In the genomic region with DNA sequence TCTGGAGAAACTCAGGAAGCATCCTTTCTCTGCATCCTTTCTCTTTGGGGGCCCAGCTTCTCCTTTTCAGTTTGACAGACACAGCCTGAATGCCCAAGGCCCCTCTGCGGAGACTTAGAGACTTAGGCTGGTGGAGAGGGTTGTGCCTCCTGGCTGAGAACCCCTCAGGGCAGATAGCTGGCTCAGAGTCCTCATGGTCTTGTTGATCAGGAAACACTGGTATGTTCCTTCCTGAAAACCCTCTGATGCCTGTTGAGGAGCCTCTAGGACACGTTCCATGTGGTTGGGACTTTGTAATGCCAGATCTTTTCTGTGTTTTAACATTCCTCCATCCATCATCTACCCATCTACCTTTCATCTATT, we compare ENCODE assay signal across 26 cellular contexts. TPM values are rescaled to one million over a fixed set of nuclear protein-coding genes. Genes with fewer than 3 reads are reported as not detected.
DNase-seq lines count a peak whose midpoint lies in the region; ATAC-seq and TF ChIP-seq lines count a peak whose summit lies in the region.
"Had no signal": no experiment of that assay in that cellular context is flagged by ENCODE, and none has a peak within 500 bp of the region (broad histone marks: within the 10 kb centered on the region; RNA-seq: fewer than 3 reads in every experiment).

No MANE protein-coding gene starts in this region.

- H3K4me1 ChIP-seq in DND-41 (ENCODE audit: insufficient read depth, low read length) (no peaks in the 10 kb centered on the region), NT2/D1 (ENCODE audit: insufficient read depth, insufficient read length) (peaks cover 26% of the 10 kb centered on the region)

- no peak for TF ChIP-seq CTCF in DND-41 (IDR thresholded peaks at IDR 0.05; ENCODE audit: borderline replicate concordance, extremely low read depth, low read length, poor library complexity, severe bottlenecking)

- H3K4me3 Mint-ChIP-seq in immature natural killer cell, result no peak overlapping the region
- no peak overlapping the region for H3K4me3 Mint-ChIP-seq in stimulated activated effector memory CD8-positive, alpha-beta T cell treated with anti-CD3 and anti-CD28 coated beads, Interleukin-12 subunit alpha, Interleukin-12 subunit beta, amount 100 ng/mL, for 72 hours
- H3K4me3 Mint-ChIP-seq in activated naive CD8-positive, alpha-beta T cell treated with anti-CD3 and anti-CD28 coated beads, Interleukin-2, amount 50 U/mL, for 24 hours, result no peak overlapping the region
- H3K4me3 Mint-ChIP-seq: CD14-positive monocyte; CD8-positive, alpha-beta memory T cell; H9 had no signal

- no peak overlapping the region for H3K4me2 ChIP-seq in DND-41 (ENCODE audit: insufficient read depth, low read length)
- H3K4me2 ChIP-seq: PC-9 had no signal

- H3K79me2 ChIP-seq in DND-41 (ENCODE audit: insufficient read depth, low read length), result peaks cover 85% of the 10 kb centered on the region

- H3K27me3 Mint-ChIP-seq in immature natural killer cell (ENCODE audit: low read depth in 3 of 3), result peaks cover 0 to 4% (median 3%) of the 10 kb centered on the region in 3 donors
- no peaks in the 10 kb centered on the region for H3K27me3 Mint-ChIP-seq in activated naive CD8-positive, alpha-beta T cell treated with anti-CD3 and anti-CD28 coated beads, Interleukin-2, amount 50 U/mL, for 24 hours
- H3K27me3 Mint-ChIP-seq: CD8-positive, alpha-beta memory T cell had no signal

- ATAC-seq in DND-41 (ENCODE audit: insufficient read depth, low read depth), result no peak
- ATAC-seq in stimulated activated effector memory CD8-positive, alpha-beta T cell treated with anti-CD3 and anti-CD28 coated beads, Interleukin-12 subunit alpha, Interleukin-12 subunit beta, amount 100 ng/mL, for 72 hours, result no peak
- no peak for ATAC-seq in activated naive CD8-positive, alpha-beta T cell treated with anti-CD3 and anti-CD28 coated beads, Interleukin-2, amount 50 U/mL, for 24 hours
- ATAC-seq: GM12878 had no signal

- peaks cover 0 to 9% (median 0%) of the 10 kb centered on the region in 3 donors for H3K36me3 Mint-ChIP-seq in immature natural killer cell
- H3K36me3 Mint-ChIP-seq in stimulated activated effector memory CD8-positive, alpha-beta T cell treated with anti-CD3 and anti-CD28 coated beads, Interleukin-12 subunit alpha, Interleukin-12 subunit beta, amount 100 ng/mL, for 72 hours, result peaks cover 11% of the 10 kb centered on the region
- H3K36me3 Mint-ChIP-seq in activated naive CD8-positive, alpha-beta T cell treated with anti-CD3 and anti-CD28 coated beads, Interleukin-2, amount 50 U/mL, for 24 hours (ENCODE audit: low read depth), result peaks cover 2% of the 10 kb centered on the region

- peaks cover 64 to 77% of the 10 kb centered on the region in 2 donors for H3K4me1 Mint-ChIP-seq in immature natural killer cell
- H3K4me1 Mint-ChIP-seq in stimulated activated effector memory CD8-positive, alpha-beta T cell treated with anti-CD3 and anti-CD28 coated beads, Interleukin-12 subunit alpha, Interleukin-12 subunit beta, amount 100 ng/mL, for 72 hours, result peaks cover 53% of the 10 kb centered on the region
- H3K4me1 Mint-ChIP-seq in activated naive CD8-positive, alpha-beta T cell treated with anti-CD3 and anti-CD28 coated beads, Interleukin-2, amount 50 U/mL, for 24 hours, result peaks cover 15% of the 10 kb centered on the region

- H3K27me3 ChIP-seq in DND-41 (ENCODE audit: insufficient read depth, low read length, poor library complexity) (no peaks in the 10 kb centered on the region), NT2/D1 (ENCODE audit: insufficient read depth, insufficient read length) (no peaks in the 10 kb centered on the region)
- H3K27me3 ChIP-seq: MG63 had no signal

- H3K36me3 ChIP-seq in DND-41 (ENCODE audit: insufficient read depth, low read length), result peaks cover 16% of the 10 kb centered on the region; the same call in 1 of the 2 replicates
- H3K36me3 ChIP-seq in NT2/D1 (ENCODE audit: insufficient read depth, insufficient read length, low read length), result peaks cover 5% of the 10 kb centered on the region
- H3K36me3 ChIP-seq: MG63 had no signal

- peak overlapping the region in 5 of 6 donors; percentile 7 to 83 (median 21) for H3K27ac Mint-ChIP-seq in immature natural killer cell
- peak overlapping the region; percentile 57 for H3K27ac Mint-ChIP-seq in stimulated activated effector memory CD8-positive, alpha-beta T cell treated with anti-CD3 and anti-CD28 coated beads, Interleukin-12 subunit alpha, Interleukin-12 subunit beta, amount 100 ng/mL, for 72 hours
- no peak overlapping the region for H3K27ac Mint-ChIP-seq in activated naive CD8-positive, alpha-beta T cell treated with anti-CD3 and anti-CD28 coated beads, Interleukin-2, amount 50 U/mL, for 24 hours

- no peaks in the 10 kb centered on the region for H3K9me3 Mint-ChIP-seq in immature natural killer cell
- no peaks in the 10 kb centered on the region for H3K9me3 Mint-ChIP-seq in stimulated activated effector memory CD8-positive, alpha-beta T cell treated with anti-CD3 and anti-CD28 coated beads, Interleukin-12 subunit alpha, Interleukin-12 subunit beta, amount 100 ng/mL, for 72 hours
- H3K9me3 Mint-ChIP-seq in activated naive CD8-positive, alpha-beta T cell treated with anti-CD3 and anti-CD28 coated beads, Interleukin-2, amount 50 U/mL, for 24 hours, result no peaks in the 10 kb centered on the region
- H3K9me3 Mint-ChIP-seq: CD8-positive, alpha-beta memory T cell; H9 had no signal

- DNase-seq in DND-41 (no peak), NT2/D1 (ENCODE audit: low read depth, low spot score) (no peak), immature natural killer cell (no peak), amniotic stem cell (lab: John Stamatoyannopoulos, UW) (no peak), COR-L47 (lab: John Stamatoyannopoulos, UW) (no peak)
- no peak for DNase-seq in stimulated activated effector memory CD8-positive, alpha-beta T cell treated with anti-CD3 and anti-CD28 coated beads, Interleukin-12 subunit alpha, Interleukin-12 subunit beta, amount 100 ng/mL, for 72 hours (ENCODE audit: low spot score in 2 of 2)
- no peak for DNase-seq in activated naive CD8-positive, alpha-beta T cell treated with anti-CD3 and anti-CD28 coated beads, Interleukin-2, amount 50 U/mL, for 24 hours
- DNase-seq: Calu3; CD8-positive, alpha-beta memory T cell; DMS79 treated with DMSO at 0.1 percent for 48 hours; GM23248; H9; IMR-90; KG1; MG63; NCI-H1105 treated with DMSO at 0.1 percent for 48 hours; NCI-H146; NCI-H1930; NCI-H2107; NCI-H446 treated with DMSO at 0.1 percent for 48 hours; NCI-H526; NK-92 treated with Interleukin-12 subunit alpha and Interleukin-12 subunit beta, amount 100 ng/mL, for 24 hours; PC-9; SHP77 had no signal

- H3K9me3 ChIP-seq in DND-41 (ENCODE audit: insufficient read depth, low read length, severe bottlenecking) (no peaks in the 10 kb centered on the region), NT2/D1 (ENCODE audit: insufficient read depth, low read length) (no peaks in the 10 kb centered on the region)
- H3K9me3 ChIP-seq: MG63 had no signal

- peaks cover 78% of the 10 kb centered on the region for H4K20me1 ChIP-seq in DND-41 (ENCODE audit: insufficient read depth, low read length)

- no peak overlapping the region for H2AFZ ChIP-seq in DND-41 (ENCODE audit: low read depth, low read length)
- H2AFZ ChIP-seq: GM23248, PC-9 had no signal

- peak overlapping the region; percentile 8; the same call in 1 of the 2 replicates for H3K27ac ChIP-seq in DND-41 (ENCODE audit: low read length)
- H3K27ac ChIP-seq: GM23248, PC-9 had no signal

- H3K4me3 ChIP-seq in DND-41 (ENCODE audit: low read depth in 1 of 2, low read length in 2 of 2) (no peak overlapping the region), NT2/D1 (ENCODE audit: insufficient read length, low read depth) (no peak overlapping the region)
- H3K4me3 ChIP-seq: GM12878, GM23248, MG63, PC-9 had no signal

- H3K9ac ChIP-seq in DND-41 (ENCODE audit: low read depth, low read length), result no peak overlapping the region
- H3K9ac ChIP-seq in NT2/D1 (ENCODE audit: insufficient read length, low read depth), result peak overlapping the region; percentile 15
- H3K9ac ChIP-seq: GM23248 had no signal

RNA-seq across cellular contexts. Expression of a gene that starts 17.8 kb away (rescaled TPM):
- 1 to 10 TPM in 2 of 3 donors, under 1 TPM in 1; 0.15 to 9.4 (median 2.9) TPM for polyA plus RNA-seq in immature natural killer cell
